1 cellular context compared by ENCODE assay signal in the genomic region with DNA sequence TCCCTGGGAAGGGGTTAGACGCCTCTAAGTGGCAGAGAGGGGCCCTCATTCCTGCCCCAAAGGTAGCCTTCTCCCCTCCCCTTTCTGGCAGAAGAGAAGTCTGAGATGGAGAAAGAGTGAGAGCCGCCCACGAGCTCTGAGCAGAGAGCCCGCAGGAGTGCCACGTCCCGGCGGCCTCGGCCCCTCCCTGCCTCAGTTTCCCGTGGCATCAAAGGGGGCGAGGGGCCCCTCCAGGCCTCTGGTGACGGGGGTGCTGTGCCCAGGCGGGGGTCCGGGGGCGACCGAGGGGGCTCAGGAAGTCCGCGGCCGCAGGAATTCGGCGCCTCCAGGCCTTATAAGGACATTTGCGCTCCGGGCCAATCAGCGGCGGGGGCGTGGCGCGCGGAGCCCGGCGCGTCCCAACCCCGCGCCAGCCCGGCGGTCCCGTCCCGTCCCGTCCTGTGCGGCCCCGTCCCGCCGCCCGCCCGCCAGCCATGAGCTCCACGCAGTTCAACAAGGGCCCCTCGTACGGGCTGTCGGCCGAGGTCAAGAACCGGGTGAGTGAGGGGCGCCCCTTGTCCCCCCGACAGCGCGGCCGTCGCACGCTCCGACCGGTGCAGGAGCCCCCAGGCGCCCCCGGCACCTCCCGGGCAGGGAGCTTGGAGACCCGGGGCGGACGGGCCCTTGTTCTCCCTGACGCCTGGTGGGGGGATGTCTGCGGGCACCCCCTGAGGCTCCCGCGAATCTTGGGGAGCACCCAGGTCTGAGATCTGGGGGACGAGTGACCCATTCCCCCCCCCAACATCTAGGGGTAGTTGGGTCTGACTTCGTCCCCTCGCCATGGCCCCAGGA.
TF ChIP-seq lines count a peak whose summit lies in the region.

A gene (plus strand): TSS at position 420 of the 831 bp plus-strand sequence. CDS start 54 bp downstream, at position 474.

TF ChIP-seq in HepG2, 621 proteins besides CTCF, POLR2A, EP300 and RAD21 (continued from another document and continues in another):
- TF ChIP-seq, protein P1, sequence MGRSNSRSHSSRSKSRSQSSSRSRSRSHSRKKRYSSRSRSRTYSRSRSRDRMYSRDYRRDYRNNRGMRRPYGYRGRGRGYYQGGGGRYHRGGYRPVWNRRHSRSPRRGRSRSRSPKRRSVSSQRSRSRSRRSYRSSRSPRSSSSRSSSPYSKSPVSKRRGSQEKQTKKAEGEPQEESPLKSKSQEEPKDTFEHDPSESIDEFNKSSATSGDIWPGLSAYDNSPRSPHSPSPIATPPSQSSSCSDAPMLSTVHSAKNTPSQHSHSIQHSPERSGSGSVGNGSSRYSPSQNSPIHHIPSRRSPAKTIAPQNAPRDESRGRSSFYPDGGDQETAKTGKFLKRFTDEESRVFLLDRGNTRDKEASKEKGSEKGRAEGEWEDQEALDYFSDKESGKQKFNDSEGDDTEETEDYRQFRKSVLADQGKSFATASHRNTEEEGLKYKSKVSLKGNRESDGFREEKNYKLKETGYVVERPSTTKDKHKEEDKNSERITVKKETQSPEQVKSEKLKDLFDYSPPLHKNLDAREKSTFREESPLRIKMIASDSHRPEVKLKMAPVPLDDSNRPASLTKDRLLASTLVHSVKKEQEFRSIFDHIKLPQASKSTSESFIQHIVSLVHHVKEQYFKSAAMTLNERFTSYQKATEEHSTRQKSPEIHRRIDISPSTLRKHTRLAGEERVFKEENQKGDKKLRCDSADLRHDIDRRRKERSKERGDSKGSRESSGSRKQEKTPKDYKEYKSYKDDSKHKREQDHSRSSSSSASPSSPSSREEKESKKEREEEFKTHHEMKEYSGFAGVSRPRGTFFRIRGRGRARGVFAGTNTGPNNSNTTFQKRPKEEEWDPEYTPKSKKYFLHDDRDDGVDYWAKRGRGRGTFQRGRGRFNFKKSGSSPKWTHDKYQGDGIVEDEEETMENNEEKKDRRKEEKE (IDR thresholded peaks at IDR 0.05) = no peak
- TF ChIP-seq HOXA9 (CRISPR knock-in tag; IDR thresholded peaks at IDR 0.05; ENCODE audit: borderline replicate concordance) (peak; percentile 50; the same call in 1 of the 2 replicates), TMF1 (CRISPR knock-in tag; IDR thresholded peaks at IDR 0.05; ENCODE audit: low read depth) (peak; percentile 76; the same call in 1 of the 2 replicates), GATA4 (IDR thresholded peaks at IDR 0.05; ENCODE audit: borderline replicate concordance, low read depth) (no peak; the same call in 1 of the 2 replicates), PHF8 (CRISPR knock-in tag; IDR thresholded peaks at IDR 0.05) (peak; percentile 72), ZNF3 (CRISPR knock-in tag; IDR thresholded peaks at IDR 0.05) (no peak), ZNF724P (CRISPR knock-in tag; IDR thresholded peaks at IDR 0.05; ENCODE audit: borderline replicate concordance) (peak; percentile 57; the same call in 1 of the 2 replicates), ZFP82 (CRISPR knock-in tag; IDR thresholded peaks at IDR 0.05; ENCODE audit: borderline replicate concordance) (no peak), ZNF605 (CRISPR knock-in tag; IDR thresholded peaks at IDR 0.05) (no peak), ZNF468 (CRISPR knock-in tag; IDR thresholded peaks at IDR 0.05) (no peak), RARA (CRISPR knock-in tag; IDR thresholded peaks at IDR 0.05) (no peak), ATF7 (IDR thresholded peaks at IDR 0.05) (no peak), ATF7 (CRISPR knock-in tag; IDR thresholded peaks at IDR 0.05) (no peak), ZNF777 (CRISPR knock-in tag; IDR thresholded peaks at IDR 0.05) (peak; percentile 93), NR1H2 (CRISPR knock-in tag; IDR thresholded peaks at IDR 0.05; ENCODE audit: borderline replicate concordance, low read depth) (no peak), ZNF550 (CRISPR knock-in tag; IDR thresholded peaks at IDR 0.05; ENCODE audit: borderline replicate concordance) (0 out of 2 replicates have a peak, but pooled peaks have one; percentile 34), SMARCE1 (IDR thresholded peaks at IDR 0.05; ENCODE audit: borderline replicate concordance) (no peak), HOXD1 (CRISPR knock-in tag; IDR thresholded peaks at IDR 0.05) (0 out of 2 replicates have a peak, but pooled peaks have one; percentile 29), ZNF788 (CRISPR knock-in tag; IDR thresholded peaks at IDR 0.05; ENCODE audit: borderline replicate concordance) (peak; percentile 26; the same call in 1 of the 2 replicates), TAF1 (CRISPR knock-in tag; IDR thresholded peaks at IDR 0.05) (peak; percentile 54; the same call in 1 of the 2 replicates), RBFOX2 (IDR thresholded peaks at IDR 0.05; ENCODE audit: low read depth, low read length) (peak; percentile 77), RNF2 (conservative IDR thresholded peaks at IDR 0.05; ENCODE audit: low read depth) (no peak), HNRNPL (IDR thresholded peaks at IDR 0.05; ENCODE audit: low read depth, low read length) (no peak), ZNF138 (CRISPR knock-in tag; IDR thresholded peaks at IDR 0.05; ENCODE audit: low read depth) (no peak), ZNF616 (CRISPR knock-in tag; IDR thresholded peaks at IDR 0.05; ENCODE audit: low read depth) (no peak), KDM6A (CRISPR knock-in tag; IDR thresholded peaks at IDR 0.05; ENCODE audit: low read depth) (no peak), GFI1 (CRISPR knock-in tag; IDR thresholded peaks at IDR 0.05; ENCODE audit: borderline replicate concordance) (no peak), RBM39 (IDR thresholded peaks at IDR 0.05; ENCODE audit: low read depth, low read length, poor library complexity, severe bottlenecking) (no peak), SMYD3 (CRISPR knock-in tag; IDR thresholded peaks at IDR 0.05) (peak; percentile 55; the same call in 1 of the 2 replicates)
- TF ChIP-seq, protein P2, sequence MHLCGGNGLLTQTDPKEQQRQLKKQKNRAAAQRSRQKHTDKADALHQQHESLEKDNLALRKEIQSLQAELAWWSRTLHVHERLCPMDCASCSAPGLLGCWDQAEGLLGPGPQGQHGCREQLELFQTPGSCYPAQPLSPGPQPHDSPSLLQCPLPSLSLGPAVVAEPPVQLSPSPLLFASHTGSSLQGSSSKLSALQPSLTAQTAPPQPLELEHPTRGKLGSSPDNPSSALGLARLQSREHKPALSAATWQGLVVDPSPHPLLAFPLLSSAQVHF (CRISPR knock-in tag; IDR thresholded peaks at IDR 0.05) = no peak
- TF ChIP-seq, protein P3, sequence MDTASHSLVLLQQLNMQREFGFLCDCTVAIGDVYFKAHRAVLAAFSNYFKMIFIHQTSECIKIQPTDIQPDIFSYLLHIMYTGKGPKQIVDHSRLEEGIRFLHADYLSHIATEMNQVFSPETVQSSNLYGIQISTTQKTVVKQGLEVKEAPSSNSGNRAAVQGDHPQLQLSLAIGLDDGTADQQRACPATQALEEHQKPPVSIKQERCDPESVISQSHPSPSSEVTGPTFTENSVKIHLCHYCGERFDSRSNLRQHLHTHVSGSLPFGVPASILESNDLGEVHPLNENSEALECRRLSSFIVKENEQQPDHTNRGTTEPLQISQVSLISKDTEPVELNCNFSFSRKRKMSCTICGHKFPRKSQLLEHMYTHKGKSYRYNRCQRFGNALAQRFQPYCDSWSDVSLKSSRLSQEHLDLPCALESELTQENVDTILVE (CRISPR knock-in tag; IDR thresholded peaks at IDR 0.05) = no peak
- TF ChIP-seq, protein P4, sequence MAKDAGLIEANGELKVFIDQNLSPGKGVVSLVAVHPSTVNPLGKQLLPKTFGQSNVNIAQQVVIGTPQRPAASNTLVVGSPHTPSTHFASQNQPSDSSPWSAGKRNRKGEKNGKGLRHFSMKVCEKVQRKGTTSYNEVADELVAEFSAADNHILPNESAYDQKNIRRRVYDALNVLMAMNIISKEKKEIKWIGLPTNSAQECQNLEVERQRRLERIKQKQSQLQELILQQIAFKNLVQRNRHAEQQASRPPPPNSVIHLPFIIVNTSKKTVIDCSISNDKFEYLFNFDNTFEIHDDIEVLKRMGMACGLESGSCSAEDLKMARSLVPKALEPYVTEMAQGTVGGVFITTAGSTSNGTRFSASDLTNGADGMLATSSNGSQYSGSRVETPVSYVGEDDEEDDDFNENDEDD (CRISPR knock-in tag; IDR thresholded peaks at IDR 0.05; ENCODE audit: borderline replicate concordance) = peak; percentile 46; the same call in 1 of the 2 replicates
- TF ChIP-seq, protein P5, sequence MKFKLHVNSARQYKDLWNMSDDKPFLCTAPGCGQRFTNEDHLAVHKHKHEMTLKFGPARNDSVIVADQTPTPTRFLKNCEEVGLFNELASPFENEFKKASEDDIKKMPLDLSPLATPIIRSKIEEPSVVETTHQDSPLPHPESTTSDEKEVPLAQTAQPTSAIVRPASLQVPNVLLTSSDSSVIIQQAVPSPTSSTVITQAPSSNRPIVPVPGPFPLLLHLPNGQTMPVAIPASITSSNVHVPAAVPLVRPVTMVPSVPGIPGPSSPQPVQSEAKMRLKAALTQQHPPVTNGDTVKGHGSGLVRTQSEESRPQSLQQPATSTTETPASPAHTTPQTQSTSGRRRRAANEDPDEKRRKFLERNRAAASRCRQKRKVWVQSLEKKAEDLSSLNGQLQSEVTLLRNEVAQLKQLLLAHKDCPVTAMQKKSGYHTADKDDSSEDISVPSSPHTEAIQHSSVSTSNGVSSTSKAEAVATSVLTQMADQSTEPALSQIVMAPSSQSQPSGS (CRISPR knock-in tag; IDR thresholded peaks at IDR 0.05) = peak; percentile 28; the same call in 1 of the 2 replicates
- TF ChIP-seq, protein P6, sequence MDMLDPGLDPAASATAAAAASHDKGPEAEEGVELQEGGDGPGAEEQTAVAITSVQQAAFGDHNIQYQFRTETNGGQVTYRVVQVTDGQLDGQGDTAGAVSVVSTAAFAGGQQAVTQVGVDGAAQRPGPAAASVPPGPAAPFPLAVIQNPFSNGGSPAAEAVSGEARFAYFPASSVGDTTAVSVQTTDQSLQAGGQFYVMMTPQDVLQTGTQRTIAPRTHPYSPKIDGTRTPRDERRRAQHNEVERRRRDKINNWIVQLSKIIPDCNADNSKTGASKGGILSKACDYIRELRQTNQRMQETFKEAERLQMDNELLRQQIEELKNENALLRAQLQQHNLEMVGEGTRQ (IDR thresholded peaks at IDR 0.05; ENCODE audit: low read depth, low read length) = no peak
- TF ChIP-seq, protein P6 (CRISPR knock-in tag; IDR thresholded peaks at IDR 0.05; ENCODE audit: borderline replicate concordance) = peak; percentile 89; the same call in 1 of the 2 replicates
- TF ChIP-seq, protein P7, sequence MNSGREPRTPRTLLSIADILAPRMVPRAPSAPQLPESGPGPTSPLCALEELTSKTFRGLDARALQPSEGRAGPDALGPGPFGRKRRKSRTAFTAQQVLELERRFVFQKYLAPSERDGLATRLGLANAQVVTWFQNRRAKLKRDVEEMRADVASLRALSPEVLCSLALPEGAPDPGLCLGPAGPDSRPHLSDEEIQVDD (CRISPR knock-in tag; IDR thresholded peaks at IDR 0.05; ENCODE audit: borderline replicate concordance) = no peak
- TF ChIP-seq, protein P8, sequence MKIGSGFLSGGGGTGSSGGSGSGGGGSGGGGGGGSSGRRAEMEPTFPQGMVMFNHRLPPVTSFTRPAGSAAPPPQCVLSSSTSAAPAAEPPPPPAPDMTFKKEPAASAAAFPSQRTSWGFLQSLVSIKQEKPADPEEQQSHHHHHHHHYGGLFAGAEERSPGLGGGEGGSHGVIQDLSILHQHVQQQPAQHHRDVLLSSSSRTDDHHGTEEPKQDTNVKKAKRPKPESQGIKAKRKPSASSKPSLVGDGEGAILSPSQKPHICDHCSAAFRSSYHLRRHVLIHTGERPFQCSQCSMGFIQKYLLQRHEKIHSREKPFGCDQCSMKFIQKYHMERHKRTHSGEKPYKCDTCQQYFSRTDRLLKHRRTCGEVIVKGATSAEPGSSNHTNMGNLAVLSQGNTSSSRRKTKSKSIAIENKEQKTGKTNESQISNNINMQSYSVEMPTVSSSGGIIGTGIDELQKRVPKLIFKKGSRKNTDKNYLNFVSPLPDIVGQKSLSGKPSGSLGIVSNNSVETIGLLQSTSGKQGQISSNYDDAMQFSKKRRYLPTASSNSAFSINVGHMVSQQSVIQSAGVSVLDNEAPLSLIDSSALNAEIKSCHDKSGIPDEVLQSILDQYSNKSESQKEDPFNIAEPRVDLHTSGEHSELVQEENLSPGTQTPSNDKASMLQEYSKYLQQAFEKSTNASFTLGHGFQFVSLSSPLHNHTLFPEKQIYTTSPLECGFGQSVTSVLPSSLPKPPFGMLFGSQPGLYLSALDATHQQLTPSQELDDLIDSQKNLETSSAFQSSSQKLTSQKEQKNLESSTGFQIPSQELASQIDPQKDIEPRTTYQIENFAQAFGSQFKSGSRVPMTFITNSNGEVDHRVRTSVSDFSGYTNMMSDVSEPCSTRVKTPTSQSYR (CRISPR knock-in tag; IDR thresholded peaks at IDR 0.05; ENCODE audit: borderline replicate concordance) = no peak
- TF ChIP-seq, protein P9, sequence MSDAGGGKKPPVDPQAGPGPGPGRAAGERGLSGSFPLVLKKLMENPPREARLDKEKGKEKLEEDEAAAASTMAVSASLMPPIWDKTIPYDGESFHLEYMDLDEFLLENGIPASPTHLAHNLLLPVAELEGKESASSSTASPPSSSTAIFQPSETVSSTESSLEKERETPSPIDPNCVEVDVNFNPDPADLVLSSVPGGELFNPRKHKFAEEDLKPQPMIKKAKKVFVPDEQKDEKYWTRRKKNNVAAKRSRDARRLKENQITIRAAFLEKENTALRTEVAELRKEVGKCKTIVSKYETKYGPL (CRISPR knock-in tag; IDR thresholded peaks at IDR 0.05) = no peak
- TF ChIP-seq, protein P10, sequence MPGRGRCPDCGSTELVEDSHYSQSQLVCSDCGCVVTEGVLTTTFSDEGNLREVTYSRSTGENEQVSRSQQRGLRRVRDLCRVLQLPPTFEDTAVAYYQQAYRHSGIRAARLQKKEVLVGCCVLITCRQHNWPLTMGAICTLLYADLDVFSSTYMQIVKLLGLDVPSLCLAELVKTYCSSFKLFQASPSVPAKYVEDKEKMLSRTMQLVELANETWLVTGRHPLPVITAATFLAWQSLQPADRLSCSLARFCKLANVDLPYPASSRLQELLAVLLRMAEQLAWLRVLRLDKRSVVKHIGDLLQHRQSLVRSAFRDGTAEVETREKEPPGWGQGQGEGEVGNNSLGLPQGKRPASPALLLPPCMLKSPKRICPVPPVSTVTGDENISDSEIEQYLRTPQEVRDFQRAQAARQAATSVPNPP (CRISPR knock-in tag; IDR thresholded peaks at IDR 0.05) = peak; percentile 79; the same call in 1 of the 2 replicates
- TF ChIP-seq, protein P11, sequence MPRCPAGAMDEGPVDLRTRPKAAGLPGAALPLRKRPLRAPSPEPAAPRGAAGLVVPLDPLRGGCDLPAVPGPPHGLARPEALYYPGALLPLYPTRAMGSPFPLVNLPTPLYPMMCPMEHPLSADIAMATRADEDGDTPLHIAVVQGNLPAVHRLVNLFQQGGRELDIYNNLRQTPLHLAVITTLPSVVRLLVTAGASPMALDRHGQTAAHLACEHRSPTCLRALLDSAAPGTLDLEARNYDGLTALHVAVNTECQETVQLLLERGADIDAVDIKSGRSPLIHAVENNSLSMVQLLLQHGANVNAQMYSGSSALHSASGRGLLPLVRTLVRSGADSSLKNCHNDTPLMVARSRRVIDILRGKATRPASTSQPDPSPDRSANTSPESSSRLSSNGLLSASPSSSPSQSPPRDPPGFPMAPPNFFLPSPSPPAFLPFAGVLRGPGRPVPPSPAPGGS (CRISPR knock-in tag; IDR thresholded peaks at IDR 0.05) = peak; percentile 49; the same call in 1 of the 2 replicates
- TF ChIP-seq, protein P12, sequence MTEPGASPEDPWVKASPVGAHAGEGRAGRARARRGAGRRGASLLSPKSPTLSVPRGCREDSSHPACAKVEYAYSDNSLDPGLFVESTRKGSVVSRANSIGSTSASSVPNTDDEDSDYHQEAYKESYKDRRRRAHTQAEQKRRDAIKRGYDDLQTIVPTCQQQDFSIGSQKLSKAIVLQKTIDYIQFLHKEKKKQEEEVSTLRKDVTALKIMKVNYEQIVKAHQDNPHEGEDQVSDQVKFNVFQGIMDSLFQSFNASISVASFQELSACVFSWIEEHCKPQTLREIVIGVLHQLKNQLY (CRISPR knock-in tag; IDR thresholded peaks at IDR 0.05) = no peak
